26 cellular contexts compared by ENCODE assay signal in the genomic region with DNA sequence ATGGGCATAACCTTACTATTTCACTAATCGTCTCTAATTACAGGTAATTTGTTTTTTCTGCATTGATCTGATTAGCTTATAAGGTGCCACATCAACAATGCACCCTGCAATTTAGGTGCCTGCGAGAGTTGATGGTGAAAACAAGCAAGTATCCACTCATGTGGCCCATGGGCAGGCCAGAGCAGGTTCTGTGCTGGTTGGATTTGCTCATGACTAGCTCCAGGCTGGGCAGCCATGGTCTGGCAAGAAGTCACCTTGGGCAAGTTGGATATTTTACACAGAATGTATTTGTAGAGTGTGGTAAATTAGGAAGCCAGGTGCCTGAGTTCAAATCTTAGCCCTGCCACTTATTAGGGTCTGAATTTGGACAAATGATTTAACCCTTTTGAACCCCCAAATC. TPM values are rescaled to one million over a fixed set of nuclear protein-coding genes. Genes with fewer than 3 reads are reported as not detected.
"Had no signal": no experiment of that assay in that cellular context is flagged by ENCODE, and none has a peak within 500 bp of the region (broad histone marks: within the 10 kb centered on the region; RNA-seq: fewer than 3 reads in every experiment).

No MANE protein-coding gene starts in this region.

- H3K27me3 Mint-ChIP-seq: activated naive CD8-positive, alpha-beta T cell treated with anti-CD3 and anti-CD28 coated beads, Interleukin-2, amount 10 ng/mL, durations not matched to agents 7 days and 5 days; dendritic cell treated with granulocyte-macrophage colony-stimulating factor and Interleukin-4, amounts not matched to agents 40 ng/mL and 50 ng/mL, for 4 days; naive B cell had no signal

- H3K4me3 Mint-ChIP-seq: activated naive CD8-positive, alpha-beta T cell treated with anti-CD3 and anti-CD28 coated beads, Interleukin-2, amount 10 ng/mL, durations not matched to agents 7 days and 5 days; activated T-cell treated with anti-CD3 and anti-CD28 coated beads, Interleukin-2, amount 50 U/mL, for 4 hours; dendritic cell treated with granulocyte-macrophage colony-stimulating factor and Interleukin-4, amounts not matched to agents 40 ng/mL and 50 ng/mL, for 4 days; naive B cell; neural progenitor cell had no signal

- H3K4me3 ChIP-seq: cardiac muscle cell, esophagus muscularis mucosa, gastrocnemius medialis, neural progenitor cell, upper lobe of right lung had no signal

- H3K27ac ChIP-seq: cardiac muscle cell, esophagus muscularis mucosa, gastrocnemius medialis, neural progenitor cell, upper lobe of right lung had no signal

- H3K9me3 Mint-ChIP-seq: activated naive CD8-positive, alpha-beta T cell treated with anti-CD3 and anti-CD28 coated beads, Interleukin-2, amount 10 ng/mL, durations not matched to agents 7 days and 5 days; activated T-cell treated with anti-CD3 and anti-CD28 coated beads, Interleukin-2, amount 50 U/mL, for 4 hours; activated T-helper 2 cell treated with anti-CD3 and anti-CD28 coated beads, Interferon-gamma antibody, Interleukin-2, Interleukin-4, amounts not matched to agents 10 μg/mL and 5 μg/mL and 100 μg/mL, durations not matched to agents 14 hours and 24 hours and 36 hours; dendritic cell treated with granulocyte-macrophage colony-stimulating factor and Interleukin-4, amounts not matched to agents 40 ng/mL and 50 ng/mL, for 4 days; neural progenitor cell had no signal

- H3K4me2 ChIP-seq: neural progenitor cell had no signal

- H3K27me3 ChIP-seq: cardiac muscle cell, esophagus muscularis mucosa, gastrocnemius medialis, neural progenitor cell, upper lobe of right lung had no signal

- H3K9me3 ChIP-seq: esophagus muscularis mucosa, gastrocnemius medialis, upper lobe of right lung had no signal

- H3K9ac ChIP-seq: neural progenitor cell had no signal

- DNase-seq: activated CD4-positive, alpha-beta T cell treated with anti-CD3 and anti-CD28 coated beads for 1 hour; activated CD8-positive, alpha-beta memory T cell treated with anti-CD3 and anti-CD28 coated beads for 24 hours; activated CD8-positive, alpha-beta memory T cell treated with anti-CD3 and anti-CD28 coated beads, Interleukin-2, amount 50 U/mL, for 48 hours; activated naive CD4-positive, alpha-beta T cell; activated naive CD8-positive, alpha-beta T cell treated with anti-CD3 and anti-CD28 coated beads, Interleukin-2, amount 10 ng/mL, durations not matched to agents 7 days and 5 days; activated T-cell treated with anti-CD3 and anti-CD28 coated beads, Interleukin-2, amount 50 U/mL, for 4 hours; amniotic stem cell; effector CD4-positive, alpha-beta T cell; gastrocnemius medialis; hypothalamus; left ventricle myocardium superior; mesenchymal stem cell; naive B cell; retina; stimulated activated CD4-positive, alpha-beta T cell treated with anti-CD3 and anti-CD28 coated beads, Interleukin-4, amount 100 ng/mL, for 1 hour; stimulated activated naive CD8-positive, alpha-beta T cell treated with anti-CD3 and anti-CD28 coated beads, Interleukin-15, Interleukin-2, amounts not matched to agents 100 U/mL and 50 U/mL, for 24 hours; T-helper 1 cell; T-helper 9 cell; upper lobe of right lung had no signal

- H3K27ac Mint-ChIP-seq: activated naive CD8-positive, alpha-beta T cell treated with anti-CD3 and anti-CD28 coated beads, Interleukin-2, amount 10 ng/mL, durations not matched to agents 7 days and 5 days; activated T-helper 2 cell treated with anti-CD3 and anti-CD28 coated beads, Interferon-gamma antibody, Interleukin-2, Interleukin-4, amounts not matched to agents 10 μg/mL and 5 μg/mL and 100 μg/mL, durations not matched to agents 14 hours and 24 hours and 36 hours; neural progenitor cell; progenitor cell of endocrine pancreas had no signal

- H2AFZ ChIP-seq: neural progenitor cell had no signal

- H3K36me3 ChIP-seq: cardiac muscle cell, esophagus muscularis mucosa, gastrocnemius medialis, neural progenitor cell, upper lobe of right lung had no signal

- H3K4me1 ChIP-seq: esophagus muscularis mucosa, gastrocnemius medialis, upper lobe of right lung had no signal

- H3K36me3 Mint-ChIP-seq: activated naive CD8-positive, alpha-beta T cell treated with anti-CD3 and anti-CD28 coated beads, Interleukin-2, amount 10 ng/mL, durations not matched to agents 7 days and 5 days; neural progenitor cell had no signal

RNA-seq across cellular contexts. Expression of a gene that starts 25.3 kb away (rescaled TPM):
- total RNA-seq: activated naive CD8-positive, alpha-beta T cell treated with anti-CD3 and anti-CD28 coated beads, Interleukin-2, amount 10 ng/mL, durations not matched to agents 7 days and 5 days; activated T-helper 2 cell treated with anti-CD3 and anti-CD28 coated beads, Interferon-gamma antibody, Interleukin-2, Interleukin-4, amounts not matched to agents 10 μg/mL and 5 μg/mL and 100 μg/mL, durations not matched to agents 14 hours and 24 hours and 36 hours; cardiac muscle cell; osteocyte; progenitor cell of endocrine pancreas had no signal
- polyA plus RNA-seq: cardiac muscle cell had no signal
